In the genomic region with DNA sequence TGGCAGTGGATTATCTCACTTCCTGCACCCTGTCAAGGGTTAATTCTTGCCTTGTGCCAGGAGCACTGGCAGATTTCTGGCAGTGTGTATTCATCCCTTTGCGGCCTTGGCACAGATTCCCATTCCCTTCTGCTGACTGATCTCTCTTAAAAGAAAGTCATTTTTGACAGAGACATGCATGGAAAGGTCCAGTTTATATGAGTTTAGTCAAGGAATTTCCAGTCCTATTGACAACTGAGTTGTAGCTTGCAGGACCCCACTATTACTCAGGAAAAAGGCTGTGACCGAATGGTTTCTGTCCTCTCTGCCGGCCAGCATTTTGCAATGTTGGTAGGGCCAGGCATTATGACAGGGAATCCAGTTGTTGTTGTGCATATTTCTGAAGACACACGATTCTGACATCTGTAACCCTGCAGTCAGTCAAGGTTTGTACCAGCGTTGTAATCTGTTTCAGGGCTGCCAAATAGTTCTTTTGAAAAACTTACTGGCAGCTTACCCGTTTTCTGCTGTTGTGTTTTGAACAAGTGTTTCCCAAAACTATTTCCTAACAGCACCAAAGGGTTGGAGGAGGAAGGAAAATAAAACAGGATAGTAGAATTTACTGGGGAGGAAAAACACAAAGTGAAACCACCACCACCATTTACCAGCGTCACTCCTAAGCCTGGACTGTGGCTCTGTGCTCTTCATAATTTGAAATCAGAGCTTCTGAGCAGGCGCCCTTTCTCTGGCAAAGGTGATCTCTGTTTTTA, we compare ENCODE assay signal across 9 cellular contexts.
DNase-seq lines count a peak whose midpoint lies in the region; ATAC-seq, FAIRE-seq and TF ChIP-seq lines count a peak whose summit lies in the region.
"Had no signal": no experiment of that assay in that cellular context is flagged by ENCODE, and none has a peak within 500 bp of the region (broad histone marks: within the 10 kb centered on the region; RNA-seq: fewer than 3 reads in every experiment).

No MANE protein-coding gene starts in this region.

- H3K27ac Mint-ChIP-seq in activated CD8-positive, alpha-beta T cell treated with anti-CD3 and anti-CD28 coated beads, Interleukin-2, amount 10 ng/mL, durations not matched to agents 7 days and 5 days, result no peak overlapping the region
- H3K27ac Mint-ChIP-seq: activated CD4-positive, alpha-beta T cell treated with anti-CD3 and anti-CD28 coated beads, Interleukin-2, amount 10 ng/mL, durations not matched to agents 7 days and 5 days had no signal

- ATAC-seq in activated CD8-positive, alpha-beta T cell treated with anti-CD3 and anti-CD28 coated beads, Interleukin-2, amount 10 ng/mL, durations not matched to agents 7 days and 5 days, result no peak

- peak overlapping the region; percentile 51 for H2AFZ ChIP-seq in MM.1S (ENCODE audit: low read length)

- peak overlapping the region; percentile 11; the same call in 1 of the 2 replicates for H3K9ac ChIP-seq in MM.1S (ENCODE audit: low read length)

- no peak for FAIRE-seq in GM12892 (lab: Jason Lieb, UNC)

- H3K27me3 ChIP-seq in MM.1S (replicated peaks; ENCODE audit: insufficient read depth, low read length), result no peaks in the 10 kb centered on the region
- no peaks in the 10 kb centered on the region for H3K27me3 ChIP-seq in layer of hippocampus (ENCODE audit: control insufficient read depth, insufficient read depth, low read length)
- no peaks in the 10 kb centered on the region for H3K27me3 ChIP-seq in suprapubic skin
- H3K27me3 ChIP-seq in effector memory CD4-positive, alpha-beta T cell (replicated peaks; ENCODE audit: control insufficient read depth, insufficient read depth, low read length, poor library complexity, severe bottlenecking), result no peaks in the 10 kb centered on the region
- no peaks in the 10 kb centered on the region for H3K27me3 ChIP-seq in HAP-1 (ENCODE audit: low read depth)

- no peaks in the 10 kb centered on the region for H3K36me3 Mint-ChIP-seq in activated CD8-positive, alpha-beta T cell treated with anti-CD3 and anti-CD28 coated beads, Interleukin-2, amount 10 ng/mL, durations not matched to agents 7 days and 5 days (ENCODE audit: low read depth)

- no peaks in the 10 kb centered on the region for H3F3A ChIP-seq in MM.1S (ENCODE audit: insufficient read depth, low read length)

- in situ Hi-C loops in HAP-1 (cut with MboI; ENCODE audit: low sequenced_read_pairs), result no loop called here

- CTCF ChIA-PET in activated CD8-positive, alpha-beta T cell treated with anti-CD3 and anti-CD28 coated beads, Interleukin-2, amount 10 ng/mL, durations not matched to agents 7 days and 5 days (lab: Charles Lee), result no interaction called here

- H3K79me2 ChIP-seq in MM.1S (ENCODE audit: low read length), result no peaks in the 10 kb centered on the region

- H3K4me2 ChIP-seq in MM.1S (ENCODE audit: low read depth, low read length), result peak overlapping the region; percentile 48

- no peak for DNase-seq in MM.1S
- DNase-seq in cerebellar cortex (ENCODE audit: low spot score), result peak; percentile 55
- DNase-seq in suprapubic skin (ENCODE audit: low spot score in 2 of 2), result peak in 1 of 2 donors; percentile 83
- no peak for DNase-seq in effector memory CD4-positive, alpha-beta T cell
- no peak for DNase-seq in activated CD8-positive, alpha-beta T cell treated with anti-CD3 and anti-CD28 coated beads, Interleukin-2, amount 10 ng/mL, durations not matched to agents 7 days and 5 days
- DNase-seq in HAP-1 (ENCODE audit: low spot score in 2 of 2), result no peak
- DNase-seq in GM12892 (ENCODE audit: insufficient read length), result no peak
- DNase-seq: activated CD4-positive, alpha-beta T cell treated with anti-CD3 and anti-CD28 coated beads, Interleukin-2, amount 10 ng/mL, durations not matched to agents 7 days and 5 days had no signal

- no peaks in the 10 kb centered on the region for H3K9me3 ChIP-seq in MM.1S (replicated peaks; ENCODE audit: insufficient read depth, low read length)
- no peaks in the 10 kb centered on the region for H3K9me3 ChIP-seq in suprapubic skin
- no peaks in the 10 kb centered on the region for H3K9me3 ChIP-seq in effector memory CD4-positive, alpha-beta T cell (ENCODE audit: control insufficient read depth, low read length)
- H3K9me3 ChIP-seq in HAP-1, result no peaks in the 10 kb centered on the region

- H3K4me1 ChIP-seq in MM.1S (ENCODE audit: low read length) (0 out of 2 replicates have a peak, but pooled peaks cover 3% of the 10 kb centered on the region), suprapubic skin (peaks cover 47% of the 10 kb centered on the region), HAP-1 (no peaks in the 10 kb centered on the region)
- H3K4me1 ChIP-seq in effector memory CD4-positive, alpha-beta T cell (ENCODE audit: control insufficient read depth, insufficient read depth, low read length, poor library complexity, severe bottlenecking), result no peaks in the 10 kb centered on the region

- H3K9me3 Mint-ChIP-seq in activated CD8-positive, alpha-beta T cell treated with anti-CD3 and anti-CD28 coated beads, Interleukin-2, amount 10 ng/mL, durations not matched to agents 7 days and 5 days (ENCODE audit: insufficient read depth), result peaks cover 3% of the 10 kb centered on the region
- H3K9me3 Mint-ChIP-seq: activated CD4-positive, alpha-beta T cell treated with anti-CD3 and anti-CD28 coated beads, Interleukin-2, amount 10 ng/mL, durations not matched to agents 7 days and 5 days had no signal

- H3K4me1 Mint-ChIP-seq in activated CD8-positive, alpha-beta T cell treated with anti-CD3 and anti-CD28 coated beads, Interleukin-2, amount 10 ng/mL, durations not matched to agents 7 days and 5 days (ENCODE audit: low read depth), result no peaks in the 10 kb centered on the region
- H3K4me1 Mint-ChIP-seq: activated CD4-positive, alpha-beta T cell treated with anti-CD3 and anti-CD28 coated beads, Interleukin-2, amount 10 ng/mL, durations not matched to agents 7 days and 5 days had no signal

- H3K36me3 ChIP-seq in MM.1S (replicated peaks; ENCODE audit: insufficient read depth, low read length) (no peaks in the 10 kb centered on the region), suprapubic skin (no peaks in the 10 kb centered on the region), HAP-1 (replicated peaks) (no peaks in the 10 kb centered on the region)
- H3K36me3 ChIP-seq in effector memory CD4-positive, alpha-beta T cell (ENCODE audit: control insufficient read depth, insufficient read depth, low read length), result no peaks in the 10 kb centered on the region

- POLR2A ChIA-PET in activated CD8-positive, alpha-beta T cell treated with anti-CD3 and anti-CD28 coated beads, Interleukin-2, amount 10 ng/mL, durations not matched to agents 7 days and 5 days (lab: Charles Lee), result no interaction called here

- H3K4me3 ChIP-seq in MM.1S (ENCODE audit: low read length), result 0 out of 2 replicates have a peak overlapping the region, but pooled peaks have one; percentile 5
- H3K4me3 ChIP-seq in suprapubic skin, result peak overlapping the region; percentile 26
- H3K4me3 ChIP-seq in effector memory CD4-positive, alpha-beta T cell (ENCODE audit: insufficient read depth, low read depth, low read length, poor library complexity, severe bottlenecking), result no peak overlapping the region
- H3K4me3 ChIP-seq in HAP-1, result no peak overlapping the region

- H4K20me1 ChIP-seq in MM.1S (ENCODE audit: insufficient read depth, low read length), result no peaks in the 10 kb centered on the region

- TF ChIP-seq EP300 in suprapubic skin (IDR thresholded peaks at IDR 0.05), result no peak

- H3K27ac ChIP-seq in MM.1S (ENCODE audit: low read length), result no peak overlapping the region
- peak overlapping the region; percentile 63 for H3K27ac ChIP-seq in layer of hippocampus (ENCODE audit: low read depth, low read length)
- H3K27ac ChIP-seq in suprapubic skin, result peak overlapping the region; percentile 88
- no peak overlapping the region for H3K27ac ChIP-seq in effector memory CD4-positive, alpha-beta T cell (ENCODE audit: insufficient read depth, low read length, poor library complexity, severe bottlenecking)

- TF ChIP-seq CTCF in MM.1S (IDR thresholded peaks at IDR 0.05; ENCODE audit: low read length) (no peak), suprapubic skin (IDR thresholded peaks at IDR 0.05) (no peak)

- H3K27me3 Mint-ChIP-seq in activated CD8-positive, alpha-beta T cell treated with anti-CD3 and anti-CD28 coated beads, Interleukin-2, amount 10 ng/mL, durations not matched to agents 7 days and 5 days (ENCODE audit: low read depth), result no peaks in the 10 kb centered on the region
- H3K27me3 Mint-ChIP-seq: activated CD4-positive, alpha-beta T cell treated with anti-CD3 and anti-CD28 coated beads, Interleukin-2, amount 10 ng/mL, durations not matched to agents 7 days and 5 days had no signal

- no peaks in the 10 kb centered on the region for H3K9me2 ChIP-seq in MM.1S (replicated peaks; ENCODE audit: insufficient read depth, low read length)

- H3K4me3 Mint-ChIP-seq in activated CD8-positive, alpha-beta T cell treated with anti-CD3 and anti-CD28 coated beads, Interleukin-2, amount 10 ng/mL, durations not matched to agents 7 days and 5 days, result no peak overlapping the region
- H3K4me3 Mint-ChIP-seq: activated CD4-positive, alpha-beta T cell treated with anti-CD3 and anti-CD28 coated beads, Interleukin-2, amount 10 ng/mL, durations not matched to agents 7 days and 5 days had no signal

- TF ChIP-seq POLR2A in suprapubic skin (IDR thresholded peaks at IDR 0.05) (no peak), GM12892 (IDR thresholded peaks at IDR 0.05; ENCODE audit: low read depth, low read length) (no peak)

- 14% methylated on average over 8 of the region's 8 CpGs for WGBS in suprapubic skin

Comparison
In these comparisons a context has a peak if more than half of its experiments do, and no peak if none do; other contexts are left out.
1. H3K27ac ChIP-seq: peak in layer of hippocampus (single experiment) and suprapubic skin (single experiment); none in MM.1S (single experiment) and effector memory CD4-positive, alpha-beta T cell (single experiment).
2. H3K4me3 ChIP-seq: peak in MM.1S (single experiment) and suprapubic skin (single experiment); none in effector memory CD4-positive, alpha-beta T cell (single experiment) and HAP-1 (single experiment).